Comparison of ENCODE assay signal across 14 cellular contexts in genomic region chr11:95239871-95240648, GRCh38. TPM values are rescaled to one million over a fixed set of nuclear protein-coding genes. Genes with fewer than 3 reads are reported as not detected.
DNase-seq lines count a peak whose midpoint lies in the region; ATAC-seq, FAIRE-seq and TF ChIP-seq lines count a peak whose summit lies in the region.
"Had no signal": no experiment of that assay in that cellular context is flagged by ENCODE, and none has a peak within 500 bp of the region (broad histone marks: within the 10 kb centered on the region; RNA-seq: fewer than 3 reads in every experiment).

No MANE protein-coding gene starts in this region.

- peak; percentile 33 for DNase-seq in CD1c-positive myeloid dendritic cell (ENCODE audit: extremely low spot score)
- DNase-seq in GM12891 (ENCODE audit: insufficient read length, low spot score): no peak
- peak; percentile 28 for DNase-seq in NCI-H69 (lab: John Stamatoyannopoulos, UW)
- no peak for DNase-seq in activated CD4-positive, alpha-beta T cell treated with anti-CD3 and anti-CD28 coated beads, Interleukin-2, amount 10 ng/mL, durations not matched to agents 7 days and 5 days
- no peak for DNase-seq in activated T-helper 1 cell treated with anti-CD3 and anti-CD28 coated beads, Interleukin-12 subunit alpha, Interleukin-12 subunit beta, Interleukin-2, Interleukin-4 antibody, amounts not matched to agents 30 ng/mL and 10 ng/mL and 1 ng/mL, durations not matched to agents 14 hours and 24 hours and 36 hours (ENCODE audit: low spot score)
- DNase-seq in activated T-cell treated with anti-CD3 and anti-CD28 coated beads, Interleukin-2, amount 50 U/mL, for 48 hours: no peak
- DNase-seq: CD4-positive, alpha-beta T cell; COR-L47; NCI-H1694 treated with DMSO at 0.1 percent for 48 hours; OCI-M1; T-helper 1 cell had no signal

- peak; percentile 46 for ATAC-seq in esophagus mucosa

- H3K4me3 Mint-ChIP-seq in activated CD4-positive, alpha-beta T cell treated with anti-CD3 and anti-CD28 coated beads, Interleukin-2, amount 10 ng/mL, durations not matched to agents 7 days and 5 days: no peak overlapping the region
- no peak overlapping the region for H3K4me3 Mint-ChIP-seq in activated T-helper 1 cell treated with anti-CD3 and anti-CD28 coated beads, Interleukin-12 subunit alpha, Interleukin-12 subunit beta, Interleukin-2, Interleukin-4 antibody, amounts not matched to agents 30 ng/mL and 10 ng/mL and 1 ng/mL, durations not matched to agents 14 hours and 24 hours and 36 hours
- H3K4me3 Mint-ChIP-seq: CD4-positive, alpha-beta T cell had no signal

- POLR2A ChIA-PET in activated CD4-positive, alpha-beta T cell treated with anti-CD3 and anti-CD28 coated beads, Interleukin-2, amount 10 ng/mL, durations not matched to agents 7 days and 5 days (lab: Charles Lee): no interaction called here

- intact Hi-C loops in activated T-helper 1 cell treated with anti-CD3 and anti-CD28 coated beads, Interleukin-12 subunit alpha, Interleukin-12 subunit beta, Interleukin-2, Interleukin-4 antibody, amounts not matched to agents 30 ng/mL and 10 ng/mL and 1 ng/mL, durations not matched to agents 14 hours and 24 hours and 36 hours (cut with micrococcal nuclease): no loop called here

- no peaks in the 10 kb centered on the region for H3K9me3 Mint-ChIP-seq in activated CD4-positive, alpha-beta T cell treated with anti-CD3 and anti-CD28 coated beads, Interleukin-2, amount 10 ng/mL, durations not matched to agents 7 days and 5 days
- no peaks in the 10 kb centered on the region for H3K9me3 Mint-ChIP-seq in activated T-helper 1 cell treated with anti-CD3 and anti-CD28 coated beads, Interleukin-12 subunit alpha, Interleukin-12 subunit beta, Interleukin-2, Interleukin-4 antibody, amounts not matched to agents 30 ng/mL and 10 ng/mL and 1 ng/mL, durations not matched to agents 14 hours and 24 hours and 36 hours
- H3K9me3 Mint-ChIP-seq: CD4-positive, alpha-beta T cell had no signal

- H3K27me3 Mint-ChIP-seq in activated CD4-positive, alpha-beta T cell treated with anti-CD3 and anti-CD28 coated beads, Interleukin-2, amount 10 ng/mL, durations not matched to agents 7 days and 5 days: no peaks in the 10 kb centered on the region
- peaks cover 2% of the 10 kb centered on the region for H3K27me3 Mint-ChIP-seq in activated T-helper 1 cell treated with anti-CD3 and anti-CD28 coated beads, Interleukin-12 subunit alpha, Interleukin-12 subunit beta, Interleukin-2, Interleukin-4 antibody, amounts not matched to agents 30 ng/mL and 10 ng/mL and 1 ng/mL, durations not matched to agents 14 hours and 24 hours and 36 hours (ENCODE audit: insufficient read depth)
- H3K27me3 Mint-ChIP-seq: CD4-positive, alpha-beta T cell had no signal

- no peaks in the 10 kb centered on the region for H3K36me3 Mint-ChIP-seq in activated CD4-positive, alpha-beta T cell treated with anti-CD3 and anti-CD28 coated beads, Interleukin-2, amount 10 ng/mL, durations not matched to agents 7 days and 5 days (ENCODE audit: low read depth)
- H3K36me3 Mint-ChIP-seq in activated T-helper 1 cell treated with anti-CD3 and anti-CD28 coated beads, Interleukin-12 subunit alpha, Interleukin-12 subunit beta, Interleukin-2, Interleukin-4 antibody, amounts not matched to agents 30 ng/mL and 10 ng/mL and 1 ng/mL, durations not matched to agents 14 hours and 24 hours and 36 hours (ENCODE audit: low read depth): no peaks in the 10 kb centered on the region

- CTCF ChIA-PET in activated CD4-positive, alpha-beta T cell treated with anti-CD3 and anti-CD28 coated beads, Interleukin-2, amount 10 ng/mL, durations not matched to agents 7 days and 5 days (lab: Charles Lee): interaction anchor here (0.8 kb wide), 1 partner anchor 14 kb away, joined by 3 read pairs; no protein-coding TSS in a partner anchor

- no peak for TF ChIP-seq POLR2A in GM12891 (IDR thresholded peaks at IDR 0.05; ENCODE audit: low read depth, low read length)

- FAIRE-seq in GM12891 (lab: Jason Lieb, UNC): peak; percentile 60
- FAIRE-seq: G401.6, RCC 7860 had no signal

- H3K4me1 Mint-ChIP-seq in activated CD4-positive, alpha-beta T cell treated with anti-CD3 and anti-CD28 coated beads, Interleukin-2, amount 10 ng/mL, durations not matched to agents 7 days and 5 days: peaks cover 2% of the 10 kb centered on the region
- peaks cover 3% of the 10 kb centered on the region for H3K4me1 Mint-ChIP-seq in activated T-helper 1 cell treated with anti-CD3 and anti-CD28 coated beads, Interleukin-12 subunit alpha, Interleukin-12 subunit beta, Interleukin-2, Interleukin-4 antibody, amounts not matched to agents 30 ng/mL and 10 ng/mL and 1 ng/mL, durations not matched to agents 14 hours and 24 hours and 36 hours (ENCODE audit: low read depth)

- H3K27ac Mint-ChIP-seq in activated CD4-positive, alpha-beta T cell treated with anti-CD3 and anti-CD28 coated beads, Interleukin-2, amount 10 ng/mL, durations not matched to agents 7 days and 5 days: no peak overlapping the region
- no peak overlapping the region for H3K27ac Mint-ChIP-seq in activated T-helper 1 cell treated with anti-CD3 and anti-CD28 coated beads, Interleukin-12 subunit alpha, Interleukin-12 subunit beta, Interleukin-2, Interleukin-4 antibody, amounts not matched to agents 30 ng/mL and 10 ng/mL and 1 ng/mL, durations not matched to agents 14 hours and 24 hours and 36 hours
- H3K27ac Mint-ChIP-seq: CD4-positive, alpha-beta T cell had no signal

TF ChIP-seq in GM12891, 5 proteins besides CTCF, POLR2A, EP300 and RAD21:
- TF ChIP-seq TAF1 (IDR thresholded peaks at IDR 0.05; ENCODE audit: low read depth, low read length) (no peak), SPI1 (IDR thresholded peaks at IDR 0.05; ENCODE audit: low read depth, low read length) (peak; percentile 74)
TF ChIP-seq in GM12891: peak in this region for 1.

RNA-seq across cellular contexts. Expression of gene SESN3, which starts 9.1 kb away (rescaled TPM):
- 2.4 TPM for polyA plus RNA-seq in GM12891 (2012; ENCODE audit: low read depth, missing spikeins)
- total RNA-seq in esophagus mucosa: 30.5 TPM
- total RNA-seq in activated CD4-positive, alpha-beta T cell treated with anti-CD3 and anti-CD28 coated beads, Interleukin-2, amount 10 ng/mL, durations not matched to agents 7 days and 5 days: 10 to 100 TPM; 47.6 to 50.6 TPM
- total RNA-seq in activated T-helper 1 cell treated with anti-CD3 and anti-CD28 coated beads, Interleukin-12 subunit alpha, Interleukin-12 subunit beta, Interleukin-2, Interleukin-4 antibody, amounts not matched to agents 30 ng/mL and 10 ng/mL and 1 ng/mL, durations not matched to agents 14 hours and 24 hours and 36 hours: 62.0 and 68.6 TPM in 2 replicates

Comparison
In these comparisons a context has a peak if more than half of its experiments do, and no peak if none do; other contexts are left out.
1. DNase-seq: peak in CD1c-positive myeloid dendritic cell (single experiment) and NCI-H69 (single experiment); none in GM12891 (single experiment), activated CD4-positive, alpha-beta T cell treated with anti-CD3 and anti-CD28 coated beads, Interleukin-2, amount 10 ng/mL, durations not matched to agents 7 days and 5 days (single experiment), activated T-helper 1 cell treated with anti-CD3 and anti-CD28 coated beads, Interleukin-12 subunit alpha, Interleukin-12 subunit beta, Interleukin-2, Interleukin-4 antibody, amounts not matched to agents 30 ng/mL and 10 ng/mL and 1 ng/mL, durations not matched to agents 14 hours and 24 hours and 36 hours (single experiment) and activated T-cell treated with anti-CD3 and anti-CD28 coated beads, Interleukin-2, amount 50 U/mL, for 48 hours (0 of 2).